ENCODE assay signal across 8 cellular contexts in the genomic region with DNA sequence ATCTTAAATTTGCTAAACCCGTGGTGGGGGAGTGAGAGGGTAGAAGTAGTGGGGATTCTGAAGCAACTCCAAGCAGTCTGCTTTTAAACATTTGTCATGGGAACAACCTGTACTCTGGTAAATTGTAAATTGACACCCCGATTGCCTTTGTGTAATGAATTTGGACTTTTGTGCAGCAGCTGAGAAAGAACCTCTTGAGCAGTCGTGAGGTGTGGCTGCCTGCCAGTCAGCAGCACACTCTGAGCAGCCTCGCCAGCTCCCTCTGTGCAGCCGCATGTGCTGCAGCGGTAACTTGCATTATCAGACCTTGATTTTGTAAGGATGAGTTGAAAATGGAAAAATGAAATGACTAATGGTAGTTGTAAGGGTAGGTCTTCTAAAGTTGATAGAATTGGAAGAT.
A peak's percentile ranks its signal among the peaks of the same experiment; 100 is the strongest.
DNase-seq lines count a peak whose midpoint lies in the region; ATAC-seq lines count a peak whose summit lies in the region.

No MANE protein-coding gene starts in this region.

- peaks cover 48% of the 10 kb centered on the region for H3K4me1 ChIP-seq in adipocyte (ENCODE audit: control insufficient read depth, insufficient read depth, low read length)

- peak; percentile 34 for DNase-seq in COR-L47 (lab: John Stamatoyannopoulos, UW)
- DNase-seq in NCI-H2196 (lab: John Stamatoyannopoulos, UW; ENCODE audit: unreplicated experiment) = peak; percentile 90
- peak; percentile 51 for DNase-seq in adipocyte (ENCODE audit: low read depth)
- DNase-seq in iris pigment epithelial cell (ENCODE audit: low read depth) = peak; percentile 88
- DNase-seq in superior temporal gyrus (ENCODE audit: extremely low spot score) = peak; percentile 80
- no peak for DNase-seq in T-helper 9 cell
- no peak for DNase-seq in MV-4-11 (lab: John Stamatoyannopoulos, UW)

- no peak for ATAC-seq in GM19023 (IDR thresholded peaks at IDR 0.05; ENCODE audit: unreplicated experiment)

- H3K9ac ChIP-seq in adipocyte (ENCODE audit: low read length) = no peak overlapping the region

- no peaks in the 10 kb centered on the region for H3K27me3 ChIP-seq in adipocyte (replicated peaks; ENCODE audit: control insufficient read depth, insufficient read depth, low read length)

- peak overlapping the region; percentile 36 for H3K4me3 ChIP-seq in adipocyte (ENCODE audit: low read length)

- no peaks in the 10 kb centered on the region for H3K9me3 ChIP-seq in adipocyte (ENCODE audit: control insufficient read depth, low read length)

- peaks cover 3% of the 10 kb centered on the region for H3K36me3 ChIP-seq in adipocyte (ENCODE audit: control insufficient read depth, insufficient read depth, low read length, severe bottlenecking)

Comparison
In these comparisons a context has a peak if more than half of its experiments do, and no peak if none do; other contexts are left out.
1. DNase-seq: peak in COR-L47 (single experiment), NCI-H2196 (single experiment), adipocyte (single experiment), iris pigment epithelial cell (single experiment) and superior temporal gyrus (single experiment); none in T-helper 9 cell (single experiment) and MV-4-11 (single experiment).